Comparison of ENCODE assay signal across 18 cellular contexts in genomic region chr11:129191649-129192048, GRCh38. TPM values are rescaled to one million over a fixed set of nuclear protein-coding genes. Genes with fewer than 3 reads are reported as not detected.
DNase-seq lines count a peak whose midpoint lies in the region; ATAC-seq and TF ChIP-seq lines count a peak whose summit lies in the region.
"Had no signal": no experiment of that assay in that cellular context is flagged by ENCODE, and none has a peak within 500 bp of the region (broad histone marks: within the 10 kb centered on the region; RNA-seq: fewer than 3 reads in every experiment).

No MANE protein-coding gene starts in this region.

- 31% methylated on average over 4 of the region's 4 CpGs for WGBS in prostate gland
- 65% methylated on average over 4 of the region's 4 CpGs for WGBS in esophagus muscularis mucosa

- no peak; the same call in 1 of the 2 replicates for ATAC-seq in HCT116
- peak; percentile 89 for ATAC-seq in esophagus mucosa
- ATAC-seq in GM18498 (IDR thresholded peaks at IDR 0.05; ENCODE audit: unreplicated experiment): no peak
- no peak for ATAC-seq in HG03280 (IDR thresholded peaks at IDR 0.05; ENCODE audit: unreplicated experiment)

- no peak overlapping the region for H2AFZ ChIP-seq in HCT116 (ENCODE audit: low read depth, low read length, poor library complexity, severe bottlenecking)
- H2AFZ ChIP-seq: GM23248 had no signal

- no peaks in the 10 kb centered on the region for H3K9me3 ChIP-seq in HCT116 (ENCODE audit: control insufficient read depth in 1 of 2, insufficient read depth in 1 of 2, low read depth in 1 of 2, low read length in 2 of 2)
- no peaks in the 10 kb centered on the region for H3K9me3 ChIP-seq in prostate gland
- H3K9me3 ChIP-seq in esophagus muscularis mucosa: no peaks in the 10 kb centered on the region

- no peak overlapping the region for H3K9ac ChIP-seq in HCT116 (ENCODE audit: low read length)
- H3K9ac ChIP-seq: GM23248 had no signal

- TF ChIP-seq EP300 in esophagus muscularis mucosa (IDR thresholded peaks at IDR 0.05): no peak

- TF ChIP-seq POLR2A in HCT116 (IDR thresholded peaks at IDR 0.05; ENCODE audit: borderline replicate concordance, extremely low read depth, insufficient read depth, insufficient read length) (no peak), prostate gland (IDR thresholded peaks at IDR 0.05) (no peak), esophagus muscularis mucosa (IDR thresholded peaks at IDR 0.05; ENCODE audit: low read depth) (no peak)

- H4K20me1 ChIP-seq in HCT116 (ENCODE audit: insufficient read depth): peaks cover 6% of the 10 kb centered on the region; the same call in 1 of the 2 replicates

- intact Hi-C loops in HCT116 (cut with micrococcal nuclease) (no loop called here), prostate gland (cut with DNase I) (no loop called here), esophagus muscularis mucosa (cut with DNase I) (no loop called here)

- BruUV-seq in HCT116 (replicated peaks; lab: Mats Ljungman, UMichigan): no TSS peak

- peaks cover 16% of the 10 kb centered on the region for H3K79me2 ChIP-seq in HCT116 (ENCODE audit: insufficient read depth, low read length)

- DNase-seq in HCT116 (ENCODE audit: low read depth, low spot score): no peak
- peak; percentile 36 for DNase-seq in RWPE1 (ENCODE audit: low spot score)
- DNase-seq in prostate gland (ENCODE audit: low spot score): peak; percentile 44
- DNase-seq in cerebellum (ENCODE audit: low spot score): no peak
- no peak for DNase-seq in esophagus muscularis mucosa (ENCODE audit: extremely low spot score)
- DNase-seq: activated CD4-positive, CD25-positive, alpha-beta regulatory T cell; activated CD8-positive, alpha-beta memory T cell treated with anti-CD3 and anti-CD28 coated beads for 24 hours; cortex of kidney; DND-41; glutamatergic neuron; GM23248; KBM-7; NCI-H1092; NCI-H2107; NCI-H526 treated with DMSO at 0.1 percent for 48 hours had no signal

- no peak for TF ChIP-seq RAD21 in HCT116 (IDR thresholded peaks at IDR 0.05; ENCODE audit: low read depth)

- peak overlapping the region; percentile 13 for H3K4me2 ChIP-seq in HCT116 (ENCODE audit: low read length)

- POLR2A ChIA-PET in HCT116 (lab: Charles Lee): no interaction called here
- POLR2A ChIA-PET in RWPE1 (lab: Yijun Ruan, JAX; ENCODE audit: low non-redundant PET): no interaction called here

- H3K4me1 ChIP-seq in HCT116 (ENCODE audit: control insufficient read depth in 1 of 2, insufficient read depth in 2 of 2, low read length in 2 of 2) (peaks cover 5 to 23% of the 10 kb centered on the region in 2 experiments; a peak in 2 of 4 replicates), prostate gland (replicated peaks) (peaks cover 4% of the 10 kb centered on the region), esophagus muscularis mucosa (peaks cover 0 to 15% (median 9%) of the 10 kb centered on the region in 4 donors)

- CTCF ChIA-PET in HCT116 (lab: Charles Lee) (no interaction called here), RWPE1 (lab: Yijun Ruan, JAX) (interaction anchor here (1.9 kb wide), 1 partner anchor 140 kb away, joined by 4 read pairs; no protein-coding TSS in a partner anchor)

- no peaks in the 10 kb centered on the region for H3K9me2 ChIP-seq in HCT116 (ENCODE audit: insufficient read depth)

- no peak overlapping the region for H3K27ac ChIP-seq in HCT116 (ENCODE audit: low read depth, low read length)
- H3K27ac ChIP-seq in RWPE1: no peak overlapping the region
- peak overlapping the region in 1 of 2 donors; percentile 23 for H3K27ac ChIP-seq in prostate gland
- H3K27ac ChIP-seq in esophagus muscularis mucosa (replicated peaks in 1 of 4): no peak overlapping the region
- H3K27ac ChIP-seq: GM23248 had no signal

- no peaks in the 10 kb centered on the region for H3K36me3 ChIP-seq in HCT116 (ENCODE audit: control insufficient read depth in 1 of 2, insufficient read depth in 2 of 2, low read length in 2 of 2)
- H3K36me3 ChIP-seq in prostate gland: no peaks in the 10 kb centered on the region
- no peaks in the 10 kb centered on the region for H3K36me3 ChIP-seq in esophagus muscularis mucosa

- H3K4me3 ChIP-seq in HCT116 (replicated peaks in 1 of 2; ENCODE audit: low read depth in 1 of 2, low read length in 2 of 2): no peak overlapping the region
- no peak overlapping the region for H3K4me3 ChIP-seq in prostate gland
- no peak overlapping the region for H3K4me3 ChIP-seq in esophagus muscularis mucosa
- H3K4me3 ChIP-seq: GM23248 had no signal

- H3K27me3 ChIP-seq in HCT116 (ENCODE audit: insufficient read depth, low read length): no peaks in the 10 kb centered on the region
- H3K27me3 ChIP-seq in prostate gland (replicated peaks; ENCODE audit: insufficient read depth): no peaks in the 10 kb centered on the region
- H3K27me3 ChIP-seq in esophagus muscularis mucosa: no peaks in the 10 kb centered on the region

- TF ChIP-seq CTCF in HCT116 (IDR thresholded peaks at IDR 0.05 in 2 of 3, conservative IDR thresholded peaks at IDR 0.05 in 1 of 3; ENCODE audit: borderline replicate concordance in 1 of 3, insufficient read depth in 1 of 3, low read depth in 2 of 3, low read length in 2 of 3) (no peak), RWPE1 (conservative IDR thresholded peaks at IDR 0.05; ENCODE audit: low read depth) (no peak), prostate gland (IDR thresholded peaks at IDR 0.05) (no peak), esophagus muscularis mucosa (IDR thresholded peaks at IDR 0.05) (no peak)

- RAD21 ChIA-PET in HCT116 (lab: Charles Lee; ENCODE audit: low non-redundant PET in 1 of 2, low total read pairs in 2 of 2, uncharacterized antibody in 2 of 2, unreplicated experiment in 2 of 2): no interaction called here

TF ChIP-seq in HCT116, 20 proteins besides CTCF, POLR2A, EP300 and RAD21 (continues in another document):
- TF ChIP-seq EZH2phosphoT487 (IDR thresholded peaks at IDR 0.05; ENCODE audit: borderline replicate concordance) (no peak), ELF1 (IDR thresholded peaks at IDR 0.05; ENCODE audit: borderline replicate concordance, low read depth) (no peak), CEBPB (IDR thresholded peaks at IDR 0.05; ENCODE audit: low read depth) (no peak), ZNF274 (IDR thresholded peaks at IDR 0.05; ENCODE audit: low read depth, low read length) (no peak), ZBTB33 (IDR thresholded peaks at IDR 0.05; ENCODE audit: extremely low read depth, insufficient replicate concordance, low read length) (no peak), FOSL1 (IDR thresholded peaks at IDR 0.05; ENCODE audit: low read depth) (no peak), REST (IDR thresholded peaks at IDR 0.05; ENCODE audit: low read depth) (no peak), CBX3 (IDR thresholded peaks at IDR 0.05; ENCODE audit: low read depth) (no peak), POLR2AphosphoS5 (IDR thresholded peaks at IDR 0.05; ENCODE audit: low read depth, low read length) (no peak), SIN3A (IDR thresholded peaks at IDR 0.05; ENCODE audit: low read depth) (no peak), TCF7L2 (IDR thresholded peaks at IDR 0.05; ENCODE audit: borderline replicate concordance, extremely low read depth, insufficient read depth, insufficient read length) (no peak), JUND (IDR thresholded peaks at IDR 0.05) (no peak), YY1 (IDR thresholded peaks at IDR 0.05; ENCODE audit: extremely low read depth, insufficient replicate concordance, low read depth, low read length) (no peak), EGR1 (IDR thresholded peaks at IDR 0.05; ENCODE audit: low read depth) (no peak), SP1 (IDR thresholded peaks at IDR 0.05; ENCODE audit: low read depth) (no peak), EZH2 (IDR thresholded peaks at IDR 0.05) (no peak)

RNA-seq across cellular contexts. Expression of gene ARHGAP32, which starts 0.5 kb away (rescaled TPM):
- total RNA-seq in HCT116 (2021; ENCODE audit: unreplicated experiment): 27.8 TPM
- polyA plus RNA-seq in HCT116 (2012): 12.8 and 13.3 TPM in 2 replicates
- total RNA-seq in esophagus mucosa: 57.2 TPM
- total RNA-seq in prostate gland: 10 to 100 TPM; 20.8 to 42.6 TPM
- total RNA-seq in cerebellum: 45.3 TPM
- total RNA-seq in esophagus muscularis mucosa: 10 to 100 TPM; 11.9 to 17.0 (median 15.8) TPM

Comparison
In these comparisons a context has a peak if more than half of its experiments do, and no peak if none do; other contexts are left out.
1. DNase-seq: peak in RWPE1 (single experiment) and prostate gland (single experiment); none in HCT116 (single experiment), cerebellum (single experiment) and esophagus muscularis mucosa (single experiment).